Comparison of ENCODE assay signal across 14 cellular contexts in the genomic region with DNA sequence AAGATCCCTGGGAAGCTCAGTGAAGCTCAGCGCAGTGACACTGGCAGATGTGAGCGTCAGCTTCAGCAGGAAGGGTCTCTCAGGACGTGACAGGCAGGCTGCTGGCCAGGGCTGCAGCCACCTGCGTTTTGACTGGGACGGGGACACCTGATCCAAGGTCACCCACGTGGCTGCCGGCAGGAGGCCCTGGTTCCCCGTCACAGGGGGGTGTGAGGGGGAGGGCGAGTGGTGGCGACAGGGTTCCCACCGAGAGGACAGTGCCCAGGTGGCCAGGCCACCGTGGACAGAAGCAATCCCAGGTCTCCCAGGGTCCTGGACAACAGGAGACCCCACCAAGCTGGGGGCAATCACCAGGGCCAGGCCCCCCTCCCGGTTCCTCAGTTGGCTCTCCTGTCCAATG. TPM values are rescaled to one million over a fixed set of nuclear protein-coding genes. Genes with fewer than 3 reads are reported as not detected.
"Had no signal": no experiment of that assay in that cellular context is flagged by ENCODE, and none has a peak within 500 bp of the region (broad histone marks: within the 10 kb centered on the region; RNA-seq: fewer than 3 reads in every experiment).

No MANE protein-coding gene starts in this region.

RNA-seq across cellular contexts. Expression of a gene that starts 3.4 kb away (rescaled TPM):
- total RNA-seq: activated CD4-positive, alpha-beta memory T cell treated with anti-CD3 and anti-CD28 coated beads, Interleukin-2, amount 10 ng/mL, durations not matched to agents 7 days and 5 days; activated CD4-positive, alpha-beta T cell treated with anti-CD3 and anti-CD28 coated beads for 36 hours; activated CD4-positive, alpha-beta T cell treated with anti-CD3 and anti-CD28 coated beads, Interleukin-2, amount 10 ng/mL, durations not matched to agents 7 days and 5 days; activated CD8-positive, alpha-beta memory T cell treated with anti-CD3 and anti-CD28 coated beads, Interleukin-2, amount 10 ng/mL, durations not matched to agents 7 days and 5 days; activated CD8-positive, alpha-beta T cell treated with anti-CD3 and anti-CD28 coated beads, Interleukin-2, amount 10 ng/mL, durations not matched to agents 7 days and 5 days; activated naive CD8-positive, alpha-beta T cell treated with anti-CD3 and anti-CD28 coated beads, Interleukin-2, amount 10 ng/mL, durations not matched to agents 7 days and 5 days; activated T-helper 1 cell treated with anti-CD3 and anti-CD28 coated beads, Interleukin-12 subunit alpha, Interleukin-12 subunit beta, Interleukin-2, Interleukin-4 antibody, amounts not matched to agents 30 ng/mL and 10 ng/mL and 1 ng/mL, durations not matched to agents 14 hours and 24 hours and 36 hours; bronchial epithelial cell; cardiac muscle cell; WTC11 had no signal
- polyA plus RNA-seq: cardiac muscle cell had no signal

RNA-seq across cellular contexts. Expression of a gene that starts 12.0 kb away (rescaled TPM):
- total RNA-seq: activated CD4-positive, alpha-beta memory T cell treated with anti-CD3 and anti-CD28 coated beads, Interleukin-2, amount 10 ng/mL, durations not matched to agents 7 days and 5 days; activated CD4-positive, alpha-beta T cell treated with anti-CD3 and anti-CD28 coated beads for 36 hours; activated CD4-positive, alpha-beta T cell treated with anti-CD3 and anti-CD28 coated beads, Interleukin-2, amount 10 ng/mL, durations not matched to agents 7 days and 5 days; activated CD8-positive, alpha-beta memory T cell treated with anti-CD3 and anti-CD28 coated beads, Interleukin-2, amount 10 ng/mL, durations not matched to agents 7 days and 5 days; activated CD8-positive, alpha-beta T cell treated with anti-CD3 and anti-CD28 coated beads, Interleukin-2, amount 10 ng/mL, durations not matched to agents 7 days and 5 days; activated naive CD8-positive, alpha-beta T cell treated with anti-CD3 and anti-CD28 coated beads, Interleukin-2, amount 10 ng/mL, durations not matched to agents 7 days and 5 days; activated T-cell treated with anti-CD3 and anti-CD28 coated beads, Interleukin-2, amount 50 U/mL, for 72 hours; activated T-helper 1 cell treated with anti-CD3 and anti-CD28 coated beads, Interleukin-12 subunit alpha, Interleukin-12 subunit beta, Interleukin-2, Interleukin-4 antibody, amounts not matched to agents 30 ng/mL and 10 ng/mL and 1 ng/mL, durations not matched to agents 14 hours and 24 hours and 36 hours; activated T-helper 17 cell treated with anti-CD3 and anti-CD28 coated beads, Interleukin-2, amount 50 U/mL, for 72 hours; bronchial epithelial cell; cardiac muscle cell had no signal
- polyA plus RNA-seq: cardiac muscle cell had no signal

RNA-seq across cellular contexts. Expression of a gene that starts 13.9 kb away (rescaled TPM):
- total RNA-seq: activated CD4-positive, alpha-beta memory T cell treated with anti-CD3 and anti-CD28 coated beads, Interleukin-2, amount 10 ng/mL, durations not matched to agents 7 days and 5 days; activated CD4-positive, alpha-beta T cell treated with anti-CD3 and anti-CD28 coated beads for 36 hours; activated CD4-positive, alpha-beta T cell treated with anti-CD3 and anti-CD28 coated beads, Interleukin-2, amount 10 ng/mL, durations not matched to agents 7 days and 5 days; activated CD8-positive, alpha-beta memory T cell treated with anti-CD3 and anti-CD28 coated beads, Interleukin-2, amount 10 ng/mL, durations not matched to agents 7 days and 5 days; activated CD8-positive, alpha-beta T cell treated with anti-CD3 and anti-CD28 coated beads, Interleukin-2, amount 10 ng/mL, durations not matched to agents 7 days and 5 days; activated naive CD8-positive, alpha-beta T cell treated with anti-CD3 and anti-CD28 coated beads, Interleukin-2, amount 10 ng/mL, durations not matched to agents 7 days and 5 days; activated T-helper 1 cell treated with anti-CD3 and anti-CD28 coated beads, Interleukin-12 subunit alpha, Interleukin-12 subunit beta, Interleukin-2, Interleukin-4 antibody, amounts not matched to agents 30 ng/mL and 10 ng/mL and 1 ng/mL, durations not matched to agents 14 hours and 24 hours and 36 hours; activated T-helper 17 cell treated with anti-CD3 and anti-CD28 coated beads, Interleukin-2, amount 50 U/mL, for 72 hours; ascending aorta; bronchial epithelial cell; cardiac muscle cell had no signal
- polyA plus RNA-seq: cardiac muscle cell had no signal

RNA-seq across cellular contexts. Expression of a gene that starts 18.8 kb away (rescaled TPM):
- total RNA-seq: activated CD4-positive, alpha-beta memory T cell treated with anti-CD3 and anti-CD28 coated beads, Interleukin-2, amount 10 ng/mL, durations not matched to agents 7 days and 5 days; activated CD4-positive, alpha-beta T cell treated with anti-CD3 and anti-CD28 coated beads for 36 hours; activated CD4-positive, alpha-beta T cell treated with anti-CD3 and anti-CD28 coated beads, Interleukin-2, amount 10 ng/mL, durations not matched to agents 7 days and 5 days; activated CD8-positive, alpha-beta memory T cell treated with anti-CD3 and anti-CD28 coated beads, Interleukin-2, amount 10 ng/mL, durations not matched to agents 7 days and 5 days; activated CD8-positive, alpha-beta T cell treated with anti-CD3 and anti-CD28 coated beads, Interleukin-2, amount 10 ng/mL, durations not matched to agents 7 days and 5 days; activated naive CD8-positive, alpha-beta T cell treated with anti-CD3 and anti-CD28 coated beads, Interleukin-2, amount 10 ng/mL, durations not matched to agents 7 days and 5 days; activated T-cell treated with anti-CD3 and anti-CD28 coated beads, Interleukin-2, amount 50 U/mL, for 4 hours; activated T-helper 1 cell treated with anti-CD3 and anti-CD28 coated beads, Interleukin-12 subunit alpha, Interleukin-12 subunit beta, Interleukin-2, Interleukin-4 antibody, amounts not matched to agents 30 ng/mL and 10 ng/mL and 1 ng/mL, durations not matched to agents 14 hours and 24 hours and 36 hours; activated T-helper 17 cell treated with anti-CD3 and anti-CD28 coated beads, Interleukin-2, amount 50 U/mL, for 72 hours; ascending aorta; bronchial epithelial cell; cardiac muscle cell; WTC11 had no signal
